ENCODE assay signal across 8 cellular contexts in genomic region chr17:54102246-54102645, GRCh38.
"Had no signal": no experiment of that assay in that cellular context is flagged by ENCODE, and none has a peak within 500 bp of the region (broad histone marks: within the 10 kb centered on the region; RNA-seq: fewer than 3 reads in every experiment).

No MANE protein-coding gene starts in this region.

- ATAC-seq: HCT116, K562 had no signal

- FAIRE-seq: HTR-8/SVneo, K562 had no signal

- DNase-seq: GOT3, H7, IMR-90, KG1 had no signal

- H3K4me1 ChIP-seq: HAP-1 had no signal

- H3K4me3 ChIP-seq: HAP-1, K562 had no signal

- H3K36me3 ChIP-seq: HAP-1 had no signal
